8 cellular contexts compared by ENCODE assay signal in the genomic region with DNA sequence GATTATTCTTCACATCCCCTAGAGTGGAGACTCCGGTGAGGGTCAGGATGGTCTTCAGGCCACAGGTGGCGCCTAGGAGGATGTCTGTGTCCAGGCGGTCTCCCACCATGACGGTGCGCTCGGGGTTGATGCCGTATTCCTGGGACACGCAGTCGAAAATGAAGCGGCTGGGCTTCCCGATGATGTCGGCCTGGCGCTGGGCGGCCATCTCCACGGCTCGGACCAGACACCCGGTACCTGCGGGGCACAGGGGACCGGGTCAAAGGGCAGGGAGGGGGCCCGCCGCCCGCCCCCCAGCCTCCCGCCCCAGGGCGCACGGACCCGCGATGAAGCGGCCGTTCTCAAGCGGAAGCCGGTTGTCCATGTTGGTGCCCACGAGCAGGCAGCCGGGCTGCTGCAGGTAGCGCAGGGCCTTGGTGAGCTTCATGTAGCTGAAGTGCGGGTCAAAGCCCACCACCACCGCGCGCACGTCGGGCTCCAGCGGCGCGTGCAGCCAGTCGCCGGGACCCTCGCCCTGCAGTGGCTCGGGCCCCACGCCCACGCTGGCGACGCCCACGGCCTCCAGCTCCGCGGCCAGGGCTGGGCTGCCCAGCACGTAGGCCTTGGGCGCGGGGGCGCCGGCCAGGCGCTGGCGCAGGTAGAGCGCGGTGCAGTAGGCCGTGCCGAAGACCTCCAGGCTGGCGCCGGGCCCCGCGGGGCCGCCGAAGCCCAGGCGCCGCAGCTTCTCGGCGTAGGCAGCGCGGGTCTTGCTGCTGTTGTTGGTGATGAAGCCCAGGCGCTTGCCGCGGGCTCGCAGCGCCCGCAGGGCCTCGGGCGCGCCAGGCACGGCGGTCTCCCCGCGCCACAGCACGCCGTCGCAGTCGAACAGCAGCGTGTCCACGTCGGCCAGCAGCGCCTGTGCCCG. TPM values are rescaled to one million over a fixed set of nuclear protein-coding genes. Genes with fewer than 3 reads are reported as not detected.
DNase-seq lines count a peak whose midpoint lies in the region; ATAC-seq and TF ChIP-seq lines count a peak whose summit lies in the region.

No MANE protein-coding gene starts in this region.

- H3K4me3 Mint-ChIP-seq in stimulated activated naive CD8-positive, alpha-beta T cell treated with anti-CD3 and anti-CD28 coated beads, Interleukin-15, Interleukin-2, amounts not matched to agents 100 ng/mL and 50 ng/mL, for 24 hours, result peak overlapping the region; percentile 86

- peaks cover 7% of the 10 kb centered on the region for H3K4me1 ChIP-seq in IMR-90 (ENCODE audit: control insufficient read depth, insufficient read depth, low read length)
- H3K4me1 ChIP-seq in mononuclear cell (ENCODE audit: insufficient read depth, low read length), result peaks cover 30% of the 10 kb centered on the region

- peak overlapping the region; percentile 93 for H2AK9ac ChIP-seq in IMR-90 (replicated peaks; ENCODE audit: low read depth, low read length, poor library complexity)

- H3K9ac ChIP-seq in IMR-90 (ENCODE audit: low read depth, low read length), result peak overlapping the region; percentile 65

- peak overlapping the region; percentile 80 for H3K4me2 ChIP-seq in IMR-90 (ENCODE audit: low read depth, low read length)

- H3K36me3 ChIP-seq in IMR-90 (ENCODE audit: control insufficient read depth, insufficient read depth, low read length) (peaks cover 7% of the 10 kb centered on the region), brain microvascular endothelial cell (replicated peaks) (peaks cover 6% of the 10 kb centered on the region)

- no peak for DNase-seq in stimulated activated naive CD8-positive, alpha-beta T cell treated with anti-CD3 and anti-CD28 coated beads, Interleukin-15, Interleukin-2, amounts not matched to agents 100 U/mL and 50 U/mL, for 24 hours
- DNase-seq in IMR-90, result no peak
- no peak for DNase-seq in brain microvascular endothelial cell
- DNase-seq in NCI-H1694 (lab: John Stamatoyannopoulos, UW), result no peak
- no peak for DNase-seq in NCI-H345 (lab: John Stamatoyannopoulos, UW)

- H3K9me3 Mint-ChIP-seq in stimulated activated naive CD8-positive, alpha-beta T cell treated with anti-CD3 and anti-CD28 coated beads, Interleukin-15, Interleukin-2, amounts not matched to agents 100 ng/mL and 50 ng/mL, for 24 hours, result no peaks in the 10 kb centered on the region

- no peak overlapping the region for H3K56ac ChIP-seq in IMR-90 (ENCODE audit: extremely low read depth, insufficient read depth, low read length)

- H4K8ac ChIP-seq in IMR-90 (ENCODE audit: low read depth in 2 of 2, low read length in 2 of 2), result peak overlapping the region in 1 of 2 experiments; percentile 61; a peak in 1 of 4 replicates

- H3K4me3 ChIP-seq in IMR-90 (ENCODE audit: insufficient read depth, low read depth, low read length) (peak overlapping the region; percentile 67), brain microvascular endothelial cell (ENCODE audit: low read depth, low read length) (peak overlapping the region; percentile 68), mononuclear cell (ENCODE audit: low read length) (peak overlapping the region; percentile 67)

- H2AK5ac ChIP-seq in IMR-90 (ENCODE audit: low read depth, low read length), result peak overlapping the region; percentile 50; the same call in 1 of the 2 replicates

- in situ Hi-C loops in IMR-90 (cut with MboI; ENCODE audit: low sequenced_read_pairs), result no loop called here
- in situ Hi-C loops in brain microvascular endothelial cell (cut with HindIII; ENCODE audit: low pct_ligation_motif_present, low sequenced_read_pairs), result no loop called here

- no peak for ATAC-seq in stimulated activated naive CD8-positive, alpha-beta T cell treated with anti-CD3 and anti-CD28 coated beads, Interleukin-15, Interleukin-2, amounts not matched to agents 100 U/mL and 50 U/mL, for 24 hours
- ATAC-seq in IMR-90 (ENCODE audit: low read depth) (peak; percentile 2), HG03139 (IDR thresholded peaks at IDR 0.05; ENCODE audit: unreplicated experiment) (no peak)

- H4K5ac ChIP-seq in IMR-90 (ENCODE audit: low read depth, low read length), result no peak overlapping the region

- no peaks in the 10 kb centered on the region for H3K27me3 ChIP-seq in IMR-90 (ENCODE audit: control insufficient read depth, insufficient read depth, low read length)
- H3K27me3 ChIP-seq in brain microvascular endothelial cell (replicated peaks), result no peaks in the 10 kb centered on the region
- no peaks in the 10 kb centered on the region for H3K27me3 ChIP-seq in mononuclear cell (ENCODE audit: insufficient read depth, low read length)

- H4K91ac ChIP-seq in IMR-90 (ENCODE audit: insufficient read depth, low read depth, low read length), result no peak overlapping the region

- no peak overlapping the region for H2BK120ac ChIP-seq in IMR-90 (ENCODE audit: low read depth, low read length)

- H2BK15ac ChIP-seq in IMR-90 (ENCODE audit: low read depth, low read length), result no peak overlapping the region

- no peak for TF ChIP-seq RAD21 in IMR-90 (IDR thresholded peaks at IDR 0.05; ENCODE audit: low read length)

- peaks cover 24% of the 10 kb centered on the region for H3K4me1 Mint-ChIP-seq in stimulated activated naive CD8-positive, alpha-beta T cell treated with anti-CD3 and anti-CD28 coated beads, Interleukin-15, Interleukin-2, amounts not matched to agents 100 ng/mL and 50 ng/mL, for 24 hours (ENCODE audit: low read depth)

- H3K9me3 ChIP-seq in IMR-90 (ENCODE audit: control insufficient read depth, insufficient read depth, low read length), result no peaks in the 10 kb centered on the region
- no peaks in the 10 kb centered on the region for H3K9me3 ChIP-seq in mononuclear cell (ENCODE audit: low read depth, low read length)

- WGBS in IMR-90 (ENCODE audit: extremely low coverage in 2 of 2, insufficient read length in 1 of 2), 2 experiments, result 0% methylated on average over 45 of the region's 99 CpGs; no CpG with 5 or more reads in 1 of the 2 experiments

- CTCF ChIA-PET in IMR-90 (lab: Yijun Ruan, JAX), result interaction anchor here (0.8 kb wide), 1 partner anchor 291 kb away, joined by 3 read pairs; no protein-coding TSS in a partner anchor

- H3K14ac ChIP-seq in IMR-90 (replicated peaks; ENCODE audit: low read depth, low read length), result peak overlapping the region; percentile 6; the same call in 1 of the 2 replicates

- no peak overlapping the region for H2BK20ac ChIP-seq in IMR-90 (ENCODE audit: low read depth, low read length)

- H4K20me1 ChIP-seq in IMR-90 (ENCODE audit: insufficient read depth, low read length), result peaks cover 12% of the 10 kb centered on the region

- H3K27me3 Mint-ChIP-seq in stimulated activated naive CD8-positive, alpha-beta T cell treated with anti-CD3 and anti-CD28 coated beads, Interleukin-15, Interleukin-2, amounts not matched to agents 100 ng/mL and 50 ng/mL, for 24 hours, result no peaks in the 10 kb centered on the region

- POLR2A ChIA-PET in IMR-90 (lab: Charles Lee; ENCODE audit: unreplicated experiment), result interaction anchor here (0.6 kb wide), 1 partner anchor 33 kb away, joined by 3 read pairs; no protein-coding TSS in a partner anchor

- dilution Hi-C loops in IMR-90 (cut with HindIII; ENCODE audit: low sequenced_read_pairs, unreplicated experiment), result no loop called here

- TF ChIP-seq POLR2A in IMR-90 (IDR thresholded peaks at IDR 0.05; ENCODE audit: low read depth, low read length), result no peak

- TF ChIP-seq CTCF in IMR-90 (conservative IDR thresholded peaks at IDR 0.05; ENCODE audit: low read depth, low read length) (no peak), brain microvascular endothelial cell (IDR thresholded peaks at IDR 0.05; ENCODE audit: low read depth, low read length, missing control alignments) (peak; percentile 8)

- H3K27ac Mint-ChIP-seq in stimulated activated naive CD8-positive, alpha-beta T cell treated with anti-CD3 and anti-CD28 coated beads, Interleukin-15, Interleukin-2, amounts not matched to agents 100 ng/mL and 50 ng/mL, for 24 hours, result peak overlapping the region; percentile 52

- intact Hi-C loops in IMR-90 (cut with micrococcal nuclease), result no loop called here

- H3K18ac ChIP-seq in IMR-90 (ENCODE audit: low read depth, low read length), result no peak overlapping the region

- H3K9me1 ChIP-seq in IMR-90 (ENCODE audit: insufficient read depth, low read length), result no peaks in the 10 kb centered on the region

- H3K27ac ChIP-seq in IMR-90 (ENCODE audit: insufficient read depth, low read length) (peak overlapping the region; percentile 28; the same call in 1 of the 2 replicates), brain microvascular endothelial cell (peak overlapping the region; percentile 72)

- H2BK5ac ChIP-seq in IMR-90 (ENCODE audit: low read depth, low read length, poor library complexity, severe bottlenecking), result peak overlapping the region; percentile 43

- BruUV-seq in IMR-90 (replicated peaks; lab: Mats Ljungman, UMichigan), result no TSS peak

- peak overlapping the region; percentile 98 for H2AFZ ChIP-seq in IMR-90 (replicated peaks; ENCODE audit: low read length, poor library complexity)

- peaks cover 25% of the 10 kb centered on the region for H3K36me3 Mint-ChIP-seq in stimulated activated naive CD8-positive, alpha-beta T cell treated with anti-CD3 and anti-CD28 coated beads, Interleukin-15, Interleukin-2, amounts not matched to agents 100 ng/mL and 50 ng/mL, for 24 hours (ENCODE audit: low read depth)

- peaks cover 14 to 30% of the 10 kb centered on the region in 2 experiments for H3K79me1 ChIP-seq in IMR-90 (ENCODE audit: low read depth in 1 of 2, low read length in 2 of 2)

- 0 out of 2 replicates have a peak overlapping the region, but pooled peaks have one; percentile 48 for H3K4ac ChIP-seq in IMR-90 (ENCODE audit: low read depth, low read length)

- peak overlapping the region; percentile 72 for H3K23ac ChIP-seq in IMR-90 (ENCODE audit: low read depth, low read length)

RNA-seq across cellular contexts. Expression of gene PGP, which starts 0.6 kb away (rescaled TPM):
- total RNA-seq in IMR-90 (2012; rRNA removed) (4.1 and 5.8 TPM in 2 replicates), mononuclear cell (9.8 TPM)
- 9.4 and 13.5 TPM in 2 replicates for polyA plus RNA-seq in IMR-90 (2012; rRNA removed)
- 4.6 and 13.7 TPM in 2 replicates for polyA plus RNA-seq in IMR-90 (2012; cell fraction: cytosol; rRNA removed)
- 17.4 and 43.8 TPM in 2 replicates for polyA plus RNA-seq in IMR-90 (2012; cell fraction: nucleus; rRNA removed; ENCODE audit: low replicate concordance)

RNA-seq across cellular contexts. Expression of gene BRICD5, which starts 3.4 kb away (rescaled TPM):
- total RNA-seq in IMR-90 (2012; rRNA removed), result 0.18 and 0.28 TPM in 2 replicates
- 0.94 and 1.5 TPM in 2 replicates for polyA plus RNA-seq in IMR-90 (2012; rRNA removed)
- polyA plus RNA-seq in IMR-90 (2012; cell fraction: cytosol; rRNA removed), result 0.55 and 0.76 TPM in 2 replicates
- 13.2 and 32.1 TPM in 2 replicates for polyA plus RNA-seq in IMR-90 (2012; cell fraction: nucleus; rRNA removed; ENCODE audit: low replicate concordance)
- 0.84 TPM for total RNA-seq in mononuclear cell

RNA-seq across cellular contexts. Expression of gene MLST8, which starts 8.8 kb away (rescaled TPM):
- 34.4 and 50.3 TPM in 2 replicates for total RNA-seq in IMR-90 (2012; rRNA removed)
- 93.7 and 94.1 TPM in 2 replicates for polyA plus RNA-seq in IMR-90 (2012; rRNA removed)
- 56.2 and 108 TPM in 2 replicates for polyA plus RNA-seq in IMR-90 (2012; cell fraction: cytosol; rRNA removed)
- 97.5 and 242 TPM in 2 replicates for polyA plus RNA-seq in IMR-90 (2012; cell fraction: nucleus; rRNA removed; ENCODE audit: low replicate concordance)
- 11.0 TPM for total RNA-seq in mononuclear cell

RNA-seq across cellular contexts. Expression of gene E4F1, which starts 9.3 kb away (rescaled TPM):
- total RNA-seq in IMR-90 (2012; rRNA removed) (13.1 and 25.0 TPM in 2 replicates), mononuclear cell (14.0 TPM)
- 33.0 and 39.6 TPM in 2 replicates for polyA plus RNA-seq in IMR-90 (2012; rRNA removed)
- polyA plus RNA-seq in IMR-90 (2012; cell fraction: cytosol; rRNA removed), result 14.6 and 22.6 TPM in 2 replicates
- polyA plus RNA-seq in IMR-90 (2012; cell fraction: nucleus; rRNA removed; ENCODE audit: low replicate concordance), result 129 and 420 TPM in 2 replicates

RNA-seq across cellular contexts. Expression of gene CASKIN1, which starts 17.7 kb away (rescaled TPM):
- not detected in 2 replicates for total RNA-seq in IMR-90 (2012; rRNA removed)
- 0.05 and 0.06 TPM in 2 replicates for polyA plus RNA-seq in IMR-90 (2012; rRNA removed)
- polyA plus RNA-seq in IMR-90 (2012; cell fraction: cytosol; rRNA removed), result 0.05 and 0.09 TPM in 2 replicates
- 0.76 and 1.1 TPM in 2 replicates for polyA plus RNA-seq in IMR-90 (2012; cell fraction: nucleus; rRNA removed; ENCODE audit: low replicate concordance)
- total RNA-seq in mononuclear cell, result not detected
